Comparison of ENCODE assay signal across 21 cellular contexts in the genomic region with DNA sequence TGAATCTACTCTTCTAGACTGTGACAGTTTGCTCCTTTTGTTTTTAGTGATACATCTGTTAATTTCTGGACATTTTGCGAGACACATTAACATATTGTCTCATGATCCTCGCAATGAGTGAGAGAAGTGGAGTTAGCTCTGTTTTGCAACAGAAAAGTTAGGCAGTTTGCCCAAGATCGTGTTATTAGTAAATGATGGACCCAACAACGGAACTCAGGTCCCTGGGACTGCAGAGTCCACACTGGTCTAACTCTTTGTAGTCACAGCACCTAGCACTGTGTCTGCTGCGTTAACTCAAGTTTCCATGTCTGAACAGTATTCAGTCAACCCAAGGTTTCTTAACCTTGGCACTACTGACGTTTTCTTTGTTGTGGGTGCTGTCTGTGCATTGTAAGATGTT.
"Had no signal": no experiment of that assay in that cellular context is flagged by ENCODE, and none has a peak within 500 bp of the region (broad histone marks: within the 10 kb centered on the region; RNA-seq: fewer than 3 reads in every experiment).

No MANE protein-coding gene starts in this region.

- H3K36me3 ChIP-seq: breast epithelium, ovary, sigmoid colon, stomach, thyroid gland had no signal

- H3K4me3 ChIP-seq: breast epithelium, lung, ovary, sigmoid colon, stomach, thyroid gland had no signal

- H3K9me3 ChIP-seq: breast epithelium, ovary, sigmoid colon, stomach, thyroid gland had no signal

- ATAC-seq: activated CD8-positive, alpha-beta T cell treated with anti-CD3 and anti-CD28 coated beads for 36 hours; activated T-cell treated with anti-CD3 and anti-CD28 coated beads, Interleukin-2, amount 50 U/mL, for 4 hours; naive thymus-derived CD4-positive, alpha-beta T cell; stimulated activated naive B cell treated with anti-CD40 and anti-IgM and Interleukin-4, amounts not matched to agents 10 μg/mL and 1 μg/mL and 100 μg/mL, for 72 hours had no signal

- H3K27ac ChIP-seq: breast epithelium, ovary, sigmoid colon, stomach, thyroid gland had no signal

- H3K4me1 ChIP-seq: breast epithelium had no signal

- H3K27me3 ChIP-seq: ovary, sigmoid colon, thyroid gland had no signal

- DNase-seq: activated CD4-positive, alpha-beta T cell treated with anti-CD3 and anti-CD28 coated beads for 1 hour; activated CD4-positive, alpha-beta T cell treated with anti-CD3 and anti-CD28 coated beads, Interleukin-2, amount 10 ng/mL, durations not matched to agents 7 days and 5 days; activated CD8-positive, alpha-beta T cell treated with anti-CD3 and anti-CD28 coated beads for 36 hours; activated T-cell treated with anti-CD3 and anti-CD28 coated beads, Interleukin-2, amount 50 U/mL, for 4 hours; central memory CD4-positive, alpha-beta T cell; effector CD4-positive, alpha-beta T cell; hippocampal formation; immature natural killer cell; naive thymus-derived CD4-positive, alpha-beta T cell; ovary; retina; sigmoid colon; stimulated activated CD4-positive, alpha-beta T cell treated with anti-CD3 and anti-CD28 coated beads, Interleukin-15, amount 100 ng/mL, for 24 hours; stimulated activated CD4-positive, alpha-beta T cell treated with anti-CD3 and anti-CD28 coated beads, Interleukin-2, amount 100 ng/mL, for 24 hours; stimulated activated naive B cell treated with anti-CD40 and anti-IgM and Interleukin-4, amounts not matched to agents 10 μg/mL and 1 μg/mL and 100 μg/mL, for 72 hours; stomach; SW 1271; T1000; thyroid gland had no signal
